1 cellular context compared by ENCODE assay signal in genomic region chr5:108420755-108421154, GRCh38.
TF ChIP-seq lines count a peak whose summit lies in the region.

No MANE protein-coding gene starts in this region.

TF ChIP-seq in SK-N-SH, 30 proteins besides CTCF, POLR2A, EP300 and RAD21 (continued from another document):
- TF ChIP-seq, protein P1, sequence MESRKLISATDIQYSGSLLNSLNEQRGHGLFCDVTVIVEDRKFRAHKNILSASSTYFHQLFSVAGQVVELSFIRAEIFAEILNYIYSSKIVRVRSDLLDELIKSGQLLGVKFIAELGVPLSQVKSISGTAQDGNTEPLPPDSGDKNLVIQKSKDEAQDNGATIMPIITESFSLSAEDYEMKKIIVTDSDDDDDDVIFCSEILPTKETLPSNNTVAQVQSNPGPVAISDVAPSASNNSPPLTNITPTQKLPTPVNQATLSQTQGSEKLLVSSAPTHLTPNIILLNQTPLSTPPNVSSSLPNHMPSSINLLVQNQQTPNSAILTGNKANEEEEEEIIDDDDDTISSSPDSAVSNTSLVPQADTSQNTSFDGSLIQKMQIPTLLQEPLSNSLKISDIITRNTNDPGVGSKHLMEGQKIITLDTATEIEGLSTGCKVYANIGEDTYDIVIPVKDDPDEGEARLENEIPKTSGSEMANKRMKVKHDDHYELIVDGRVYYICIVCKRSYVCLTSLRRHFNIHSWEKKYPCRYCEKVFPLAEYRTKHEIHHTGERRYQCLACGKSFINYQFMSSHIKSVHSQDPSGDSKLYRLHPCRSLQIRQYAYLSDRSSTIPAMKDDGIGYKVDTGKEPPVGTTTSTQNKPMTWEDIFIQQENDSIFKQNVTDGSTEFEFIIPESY (IDR thresholded peaks at IDR 0.05; ENCODE audit: borderline replicate concordance, low read depth), result no peak
- TF ChIP-seq USF1 (IDR thresholded peaks at IDR 0.05; ENCODE audit: borderline replicate concordance, low read depth), result no peak
- no peak for TF ChIP-seq PBX3 (IDR thresholded peaks at IDR 0.05)
- TF ChIP-seq IRF3 (IDR thresholded peaks at IDR 0.05; ENCODE audit: low read depth, low read length), result no peak
- TF ChIP-seq YY1 (IDR thresholded peaks at IDR 0.05; ENCODE audit: low read depth), result no peak
- TF ChIP-seq MXI1 (IDR thresholded peaks at IDR 0.05; ENCODE audit: low read depth, low read length), result no peak
- TF ChIP-seq RFX5 (IDR thresholded peaks at IDR 0.05; ENCODE audit: low read length), result no peak
- TF ChIP-seq ELF1 (IDR thresholded peaks at IDR 0.05), result no peak
- TF ChIP-seq FOXM1 (IDR thresholded peaks at IDR 0.05; ENCODE audit: low read depth), result no peak
- TF ChIP-seq TEAD4 (IDR thresholded peaks at IDR 0.05; ENCODE audit: borderline replicate concordance, insufficient read depth), result no peak
- TF ChIP-seq GATA2 (CRISPR knock-in tag; IDR thresholded peaks at IDR 0.05), result no peak
- no peak for TF ChIP-seq FOXJ3 (CRISPR knock-in tag; IDR thresholded peaks at IDR 0.05)
